In the genomic region with DNA sequence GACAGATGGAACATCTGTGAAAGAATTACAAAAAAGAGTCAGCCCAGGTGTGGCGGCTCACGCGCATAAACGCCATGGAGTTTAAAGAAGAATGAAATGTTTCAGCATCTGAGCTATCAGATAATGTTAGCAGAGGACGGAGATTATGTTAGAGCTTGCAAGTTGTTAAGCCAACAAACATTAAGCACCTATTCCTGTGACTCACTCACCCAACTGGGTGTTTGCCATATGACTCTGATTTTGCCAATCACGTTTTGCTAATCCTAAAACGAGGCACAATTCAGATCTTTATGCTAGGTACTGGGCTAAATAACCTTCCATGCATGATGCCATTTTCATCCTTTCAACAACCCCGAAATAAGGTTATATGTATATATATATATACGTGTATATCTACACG, we compare ENCODE assay signal across 20 cellular contexts. TPM values are rescaled to one million over a fixed set of nuclear protein-coding genes. Genes with fewer than 3 reads are reported as not detected.
A peak's percentile ranks its signal among the peaks of the same experiment; 100 is the strongest.
DNase-seq lines count a peak whose midpoint lies in the region; ATAC-seq, FAIRE-seq and TF ChIP-seq lines count a peak whose summit lies in the region.
"Had no signal": no experiment of that assay in that cellular context is flagged by ENCODE, and none has a peak within 500 bp of the region (broad histone marks: within the 10 kb centered on the region; RNA-seq: fewer than 3 reads in every experiment).

No MANE protein-coding gene starts in this region.

- H3K4me1 Mint-ChIP-seq in dendritic cell treated with granulocyte-macrophage colony-stimulating factor and Interleukin-4, amounts not matched to agents 40 ng/mL and 50 ng/mL, for 4 days (ENCODE audit: low read depth): peaks cover 20% of the 10 kb centered on the region
- no peaks in the 10 kb centered on the region for H3K4me1 Mint-ChIP-seq in activated CD4-positive, alpha-beta memory T cell treated with anti-CD3 and anti-CD28 coated beads, Interleukin-2, amount 10 ng/mL, durations not matched to agents 7 days and 5 days

- peaks cover 0 to 4% (median 0%) of the 10 kb centered on the region in 3 donors for H3K4me1 ChIP-seq in pancreas
- H3K4me1 ChIP-seq: SJCRH30 had no signal

- POLR2A ChIA-PET in activated CD4-positive, alpha-beta memory T cell treated with anti-CD3 and anti-CD28 coated beads, Interleukin-2, amount 10 ng/mL, durations not matched to agents 7 days and 5 days (lab: Charles Lee): no interaction called here

- intact Hi-C loops in dendritic cell treated with granulocyte-macrophage colony-stimulating factor and Interleukin-4, amounts not matched to agents 40 ng/mL and 50 ng/mL, for 4 days (cut with micrococcal nuclease): no loop called here
- intact Hi-C loops in pancreas (cut with DNase I): no loop called here

- H3K36me3 ChIP-seq in pancreas: no peaks in the 10 kb centered on the region
- H3K36me3 ChIP-seq: neural progenitor cell, SJCRH30 had no signal

- peak overlapping the region; percentile 65 for H3K27ac Mint-ChIP-seq in dendritic cell treated with granulocyte-macrophage colony-stimulating factor and Interleukin-4, amounts not matched to agents 40 ng/mL and 50 ng/mL, for 4 days
- no peak overlapping the region for H3K27ac Mint-ChIP-seq in activated CD4-positive, alpha-beta memory T cell treated with anti-CD3 and anti-CD28 coated beads, Interleukin-2, amount 10 ng/mL, durations not matched to agents 7 days and 5 days
- H3K27ac Mint-ChIP-seq: mesothelial cell of epicardium, neural progenitor cell had no signal

- H3K27me3 Mint-ChIP-seq in dendritic cell treated with granulocyte-macrophage colony-stimulating factor and Interleukin-4, amounts not matched to agents 40 ng/mL and 50 ng/mL, for 4 days: peaks cover 31% of the 10 kb centered on the region
- H3K27me3 Mint-ChIP-seq in activated CD4-positive, alpha-beta memory T cell treated with anti-CD3 and anti-CD28 coated beads, Interleukin-2, amount 10 ng/mL, durations not matched to agents 7 days and 5 days: peaks cover 16% of the 10 kb centered on the region

- H3K27me3 ChIP-seq in pancreas: no peaks in the 10 kb centered on the region
- H3K27me3 ChIP-seq: neural progenitor cell, SJCRH30 had no signal

- FAIRE-seq in pancreas (lab: Jason Lieb, UNC): no peak
- no peak for FAIRE-seq in GM12892 (lab: Jason Lieb, UNC)

- H3K36me3 Mint-ChIP-seq in dendritic cell treated with granulocyte-macrophage colony-stimulating factor and Interleukin-4, amounts not matched to agents 40 ng/mL and 50 ng/mL, for 4 days (ENCODE audit: low read depth): no peaks in the 10 kb centered on the region
- no peaks in the 10 kb centered on the region for H3K36me3 Mint-ChIP-seq in activated CD4-positive, alpha-beta memory T cell treated with anti-CD3 and anti-CD28 coated beads, Interleukin-2, amount 10 ng/mL, durations not matched to agents 7 days and 5 days (ENCODE audit: low read depth)
- H3K36me3 Mint-ChIP-seq: mesothelial cell of epicardium, neural progenitor cell had no signal

- 47 to 51% methylated on average over 10 of the region's 10 CpGs for WGBS in pancreas, 2 donors

- peak; percentile 14 for DNase-seq in EH (ENCODE audit: low read depth)
- DNase-seq in NCI-H226: peak; percentile 35
- peak in 1 of 6 donors; percentile 21 for DNase-seq in pancreas
- no peak for DNase-seq in activated CD4-positive, alpha-beta memory T cell treated with anti-CD3 and anti-CD28 coated beads, Interleukin-2, amount 10 ng/mL, durations not matched to agents 7 days and 5 days
- DNase-seq in activated CD4-positive, alpha-beta T cell treated with anti-CD3 and anti-CD28 coated beads, Interleukin-2, amount 50 U/mL, for 1 hour: no peak
- no peak for DNase-seq in GM12892 (ENCODE audit: insufficient read length)
- no peak for DNase-seq in DMS79 treated with DMSO at 0.1 percent for 48 hours (lab: John Stamatoyannopoulos, UW)
- DNase-seq: activated gamma-delta T cell, aorta, dermis blood vessel endothelial cell, DMS153, KG1, NCI-H1105, NCI-H2227 treated with DMSO at 0.1 percent for 48 hours, right cardiac atrium had no signal

- no peak for TF ChIP-seq POLR2A in GM12892 (IDR thresholded peaks at IDR 0.05; ENCODE audit: low read depth, low read length)

- no peak overlapping the region for H3K27ac ChIP-seq in pancreas
- H3K27ac ChIP-seq: neural progenitor cell, SJCRH30 had no signal

- H3K9me3 Mint-ChIP-seq in dendritic cell treated with granulocyte-macrophage colony-stimulating factor and Interleukin-4, amounts not matched to agents 40 ng/mL and 50 ng/mL, for 4 days: no peaks in the 10 kb centered on the region
- H3K9me3 Mint-ChIP-seq in activated CD4-positive, alpha-beta memory T cell treated with anti-CD3 and anti-CD28 coated beads, Interleukin-2, amount 10 ng/mL, durations not matched to agents 7 days and 5 days: no peaks in the 10 kb centered on the region
- H3K9me3 Mint-ChIP-seq: mesothelial cell of epicardium had no signal

- no peak overlapping the region for H3K4me3 Mint-ChIP-seq in dendritic cell treated with granulocyte-macrophage colony-stimulating factor and Interleukin-4, amounts not matched to agents 40 ng/mL and 50 ng/mL, for 4 days
- no peak overlapping the region for H3K4me3 Mint-ChIP-seq in activated CD4-positive, alpha-beta memory T cell treated with anti-CD3 and anti-CD28 coated beads, Interleukin-2, amount 10 ng/mL, durations not matched to agents 7 days and 5 days
- H3K4me3 Mint-ChIP-seq: mesothelial cell of epicardium, neural progenitor cell had no signal

- H3K4me3 ChIP-seq in pancreas: no peak overlapping the region
- H3K4me3 ChIP-seq: neural progenitor cell, SJCRH30 had no signal

- H3K9me3 ChIP-seq in pancreas: no peaks in the 10 kb centered on the region
- H3K9me3 ChIP-seq: SJCRH30 had no signal

- CTCF ChIA-PET in activated CD4-positive, alpha-beta memory T cell treated with anti-CD3 and anti-CD28 coated beads, Interleukin-2, amount 10 ng/mL, durations not matched to agents 7 days and 5 days (lab: Charles Lee): no interaction called here

- peak; percentile 35 to 67 (median 63) for ATAC-seq in pancreas
- ATAC-seq: activated CD4-positive, CD25-positive, alpha-beta regulatory T cell treated with anti-CD3 and anti-CD28 coated beads, Interleukin-2, amount 50 U/mL, for 24 hours had no signal

- TF ChIP-seq CTCF in pancreas (IDR thresholded peaks at IDR 0.05): no peak

RNA-seq across cellular contexts. Expression of gene CCNY, which starts 29.0 kb away (rescaled TPM):
- 10 to 100 TPM; 24.7 to 41.7 (median 29.9) TPM for total RNA-seq in pancreas
- 10 to 100 TPM; 10.6 to 14.9 TPM for polyA plus RNA-seq in pancreas
- 10 to 100 TPM; 49.3 to 56.7 TPM for total RNA-seq in activated CD4-positive, alpha-beta memory T cell treated with anti-CD3 and anti-CD28 coated beads, Interleukin-2, amount 10 ng/mL, durations not matched to agents 7 days and 5 days
- polyA plus RNA-seq in GM12892 (2012; ENCODE audit: missing spikeins): 19.3 TPM

Comparison
In these comparisons a context has a peak if more than half of its experiments do, and no peak if none do; other contexts are left out.
1. DNase-seq: peak in EH (single experiment) and NCI-H226 (single experiment); none in activated CD4-positive, alpha-beta memory T cell treated with anti-CD3 and anti-CD28 coated beads, Interleukin-2, amount 10 ng/mL, durations not matched to agents 7 days and 5 days (single experiment), activated CD4-positive, alpha-beta T cell treated with anti-CD3 and anti-CD28 coated beads, Interleukin-2, amount 50 U/mL, for 1 hour (single experiment), GM12892 (single experiment) and DMS79 treated with DMSO at 0.1 percent for 48 hours (single experiment).